Comparison of ENCODE assay signal across 9 cellular contexts in genomic region chr1:77538956-77539509, GRCh38.
DNase-seq lines count a peak whose midpoint lies in the region; ATAC-seq and TF ChIP-seq lines count a peak whose summit lies in the region.
"Had no signal": no experiment of that assay in that cellular context is flagged by ENCODE, and none has a peak within 500 bp of the region (broad histone marks: within the 10 kb centered on the region; RNA-seq: fewer than 3 reads in every experiment).

No MANE protein-coding gene starts in this region.

- no peaks in the 10 kb centered on the region for H3K27me3 Mint-ChIP-seq in stimulated activated naive B cell treated with anti-CD40 and anti-IgM and Interleukin-4, amounts not matched to agents 10 μg/mL and 1 μg/mL and 100 μg/mL, for 72 hours
- no peaks in the 10 kb centered on the region for H3K27me3 Mint-ChIP-seq in activated T-helper 1 cell treated with anti-CD3 and anti-CD28 coated beads, Interleukin-12 subunit alpha, Interleukin-12 subunit beta, Interleukin-2, Interleukin-4 antibody, amounts not matched to agents 30 ng/mL and 10 ng/mL and 1 ng/mL, durations not matched to agents 14 hours and 24 hours and 36 hours (ENCODE audit: insufficient read depth)
- no peaks in the 10 kb centered on the region for H3K27me3 Mint-ChIP-seq in activated T-cell treated with anti-CD3 and anti-CD28 coated beads, Interleukin-2, amount 50 U/mL, for 24 hours

- H3K4me1 Mint-ChIP-seq in stimulated activated naive B cell treated with anti-CD40 and anti-IgM and Interleukin-4, amounts not matched to agents 10 μg/mL and 1 μg/mL and 100 μg/mL, for 72 hours = peaks cover 24 to 36% of the 10 kb centered on the region in 2 donors
- no peaks in the 10 kb centered on the region for H3K4me1 Mint-ChIP-seq in activated T-helper 1 cell treated with anti-CD3 and anti-CD28 coated beads, Interleukin-12 subunit alpha, Interleukin-12 subunit beta, Interleukin-2, Interleukin-4 antibody, amounts not matched to agents 30 ng/mL and 10 ng/mL and 1 ng/mL, durations not matched to agents 14 hours and 24 hours and 36 hours (ENCODE audit: low read depth)
- H3K4me1 Mint-ChIP-seq in activated T-cell treated with anti-CD3 and anti-CD28 coated beads, Interleukin-2, amount 50 U/mL, for 24 hours (ENCODE audit: low read depth) = no peaks in the 10 kb centered on the region

- H3K4me3 Mint-ChIP-seq in stimulated activated naive B cell treated with anti-CD40 and anti-IgM and Interleukin-4, amounts not matched to agents 10 μg/mL and 1 μg/mL and 100 μg/mL, for 72 hours = peak overlapping the region in 1 of 2 donors; percentile 68
- no peak overlapping the region for H3K4me3 Mint-ChIP-seq in activated T-helper 1 cell treated with anti-CD3 and anti-CD28 coated beads, Interleukin-12 subunit alpha, Interleukin-12 subunit beta, Interleukin-2, Interleukin-4 antibody, amounts not matched to agents 30 ng/mL and 10 ng/mL and 1 ng/mL, durations not matched to agents 14 hours and 24 hours and 36 hours
- no peak overlapping the region for H3K4me3 Mint-ChIP-seq in activated T-cell treated with anti-CD3 and anti-CD28 coated beads, Interleukin-2, amount 50 U/mL, for 24 hours
- H3K4me3 Mint-ChIP-seq: IgD-negative memory B cell had no signal

- H3K4me3 ChIP-seq in GM12865 (ENCODE audit: low read depth, low read length) (no peak overlapping the region), HFF-Myc (replicated peaks; ENCODE audit: low read depth, low read length) (no peak overlapping the region; the same call in 1 of the 2 replicates), fibroblast of mammary gland (ENCODE audit: control insufficient read depth, low read depth, low read length) (peak overlapping the region; percentile 23)

- peak in 1 of 2 donors; percentile 15 for ATAC-seq in stimulated activated naive B cell treated with anti-CD40 and anti-IgM and Interleukin-4, amounts not matched to agents 10 μg/mL and 1 μg/mL and 100 μg/mL, for 72 hours (replicated peaks)

- intact Hi-C loops in activated T-helper 1 cell treated with anti-CD3 and anti-CD28 coated beads, Interleukin-12 subunit alpha, Interleukin-12 subunit beta, Interleukin-2, Interleukin-4 antibody, amounts not matched to agents 30 ng/mL and 10 ng/mL and 1 ng/mL, durations not matched to agents 14 hours and 24 hours and 36 hours (cut with micrococcal nuclease) = no loop called here

- H3K9me3 Mint-ChIP-seq in stimulated activated naive B cell treated with anti-CD40 and anti-IgM and Interleukin-4, amounts not matched to agents 10 μg/mL and 1 μg/mL and 100 μg/mL, for 72 hours = no peaks in the 10 kb centered on the region
- H3K9me3 Mint-ChIP-seq in activated T-helper 1 cell treated with anti-CD3 and anti-CD28 coated beads, Interleukin-12 subunit alpha, Interleukin-12 subunit beta, Interleukin-2, Interleukin-4 antibody, amounts not matched to agents 30 ng/mL and 10 ng/mL and 1 ng/mL, durations not matched to agents 14 hours and 24 hours and 36 hours = no peaks in the 10 kb centered on the region
- H3K9me3 Mint-ChIP-seq in activated T-cell treated with anti-CD3 and anti-CD28 coated beads, Interleukin-2, amount 50 U/mL, for 24 hours = no peaks in the 10 kb centered on the region
- H3K9me3 Mint-ChIP-seq: IgD-negative memory B cell had no signal

- DNase-seq in GM12865 (ENCODE audit: low read depth) = peak; percentile 23
- peak; percentile 47 for DNase-seq in HFF-Myc (ENCODE audit: extremely low read depth, low read depth)
- DNase-seq in NCI-H446 treated with DMSO at 0.1 percent for 48 hours (lab: John Stamatoyannopoulos, UW) = peak; percentile 69
- DNase-seq in fibroblast of mammary gland (ENCODE audit: low read depth) = peak; percentile 96
- no peak for DNase-seq in stimulated activated naive B cell treated with anti-CD40 and anti-IgM and Interleukin-4, amounts not matched to agents 10 μg/mL and 1 μg/mL and 100 μg/mL, for 72 hours
- DNase-seq in activated T-helper 1 cell treated with anti-CD3 and anti-CD28 coated beads, Interleukin-12 subunit alpha, Interleukin-12 subunit beta, Interleukin-2, Interleukin-4 antibody, amounts not matched to agents 30 ng/mL and 10 ng/mL and 1 ng/mL, durations not matched to agents 14 hours and 24 hours and 36 hours (ENCODE audit: low spot score) = no peak
- no peak for DNase-seq in activated T-cell treated with anti-CD3 and anti-CD28 coated beads, Interleukin-2, amount 50 U/mL, for 24 hours
- no peak for DNase-seq in foreskin melanocyte

- peak overlapping the region; percentile 84 for H3K27ac Mint-ChIP-seq in stimulated activated naive B cell treated with anti-CD40 and anti-IgM and Interleukin-4, amounts not matched to agents 10 μg/mL and 1 μg/mL and 100 μg/mL, for 72 hours
- no peak overlapping the region for H3K27ac Mint-ChIP-seq in activated T-helper 1 cell treated with anti-CD3 and anti-CD28 coated beads, Interleukin-12 subunit alpha, Interleukin-12 subunit beta, Interleukin-2, Interleukin-4 antibody, amounts not matched to agents 30 ng/mL and 10 ng/mL and 1 ng/mL, durations not matched to agents 14 hours and 24 hours and 36 hours
- no peak overlapping the region for H3K27ac Mint-ChIP-seq in activated T-cell treated with anti-CD3 and anti-CD28 coated beads, Interleukin-2, amount 50 U/mL, for 24 hours
- H3K27ac Mint-ChIP-seq: IgD-negative memory B cell had no signal

- TF ChIP-seq CTCF in GM12865 (IDR thresholded peaks at IDR 0.05; ENCODE audit: insufficient read depth, low read depth, low read length, missing control alignments) (no peak), HFF-Myc (IDR thresholded peaks at IDR 0.05; ENCODE audit: low read depth, low read length, missing control alignments) (no peak), fibroblast of mammary gland (conservative IDR thresholded peaks at IDR 0.05; ENCODE audit: control insufficient read depth, insufficient read depth, low read depth, low read length) (no peak)

- H3K36me3 Mint-ChIP-seq in stimulated activated naive B cell treated with anti-CD40 and anti-IgM and Interleukin-4, amounts not matched to agents 10 μg/mL and 1 μg/mL and 100 μg/mL, for 72 hours = no peaks in the 10 kb centered on the region
- no peaks in the 10 kb centered on the region for H3K36me3 Mint-ChIP-seq in activated T-helper 1 cell treated with anti-CD3 and anti-CD28 coated beads, Interleukin-12 subunit alpha, Interleukin-12 subunit beta, Interleukin-2, Interleukin-4 antibody, amounts not matched to agents 30 ng/mL and 10 ng/mL and 1 ng/mL, durations not matched to agents 14 hours and 24 hours and 36 hours (ENCODE audit: low read depth)
- peaks cover 12% of the 10 kb centered on the region for H3K36me3 Mint-ChIP-seq in activated T-cell treated with anti-CD3 and anti-CD28 coated beads, Interleukin-2, amount 50 U/mL, for 24 hours (ENCODE audit: low read depth)
- H3K36me3 Mint-ChIP-seq: IgD-negative memory B cell had no signal

Comparison
In these comparisons a context has a peak if more than half of its experiments do, and no peak if none do; other contexts are left out.
1. DNase-seq: peak in GM12865 (single experiment), HFF-Myc (single experiment), NCI-H446 treated with DMSO at 0.1 percent for 48 hours (single experiment) and fibroblast of mammary gland (single experiment); none in stimulated activated naive B cell treated with anti-CD40 and anti-IgM and Interleukin-4, amounts not matched to agents 10 μg/mL and 1 μg/mL and 100 μg/mL, for 72 hours (single experiment), activated T-helper 1 cell treated with anti-CD3 and anti-CD28 coated beads, Interleukin-12 subunit alpha, Interleukin-12 subunit beta, Interleukin-2, Interleukin-4 antibody, amounts not matched to agents 30 ng/mL and 10 ng/mL and 1 ng/mL, durations not matched to agents 14 hours and 24 hours and 36 hours (single experiment), activated T-cell treated with anti-CD3 and anti-CD28 coated beads, Interleukin-2, amount 50 U/mL, for 24 hours (single experiment) and foreskin melanocyte (single experiment).